In genomic region chr19:610801-611505, GRCh38 we compare ENCODE assay signal across 8 cellular contexts. TPM values are rescaled to one million over a fixed set of nuclear protein-coding genes. Genes with fewer than 3 reads are reported as not detected.
DNase-seq lines count a peak whose midpoint lies in the region; ATAC-seq and TF ChIP-seq lines count a peak whose summit lies in the region.

No MANE protein-coding gene starts in this region.

- no peaks in the 10 kb centered on the region for H4K20me1 ChIP-seq in DOHH2 (ENCODE audit: control insufficient read depth, insufficient read depth, low read depth, low read length)

- H3K4me3 ChIP-seq in DOHH2 (ENCODE audit: low read length) (peak overlapping the region; percentile 20; the same call in 1 of the 2 replicates), gastroesophageal sphincter (peak overlapping the region in 1 of 2 donors; percentile 38), skeletal muscle tissue (ENCODE audit: low read length in 3 of 3) (peak overlapping the region in 1 of 3 donors; percentile 27)

- DNase-seq in NCI-H82 treated with DMSO at 0.1 percent for 48 hours (lab: John Stamatoyannopoulos, UW; ENCODE audit: unreplicated experiment) (peak; percentile 48), NCI-H146 (lab: John Stamatoyannopoulos, UW) (no peak)
- DNase-seq in activated T-helper 1 cell treated with anti-CD3 and anti-CD28 coated beads, Interleukin-12 subunit alpha, Interleukin-12 subunit beta, Interleukin-2, Interleukin-4 antibody, amounts not matched to agents 30 ng/mL and 10 ng/mL and 1 ng/mL, durations not matched to agents 14 hours and 24 hours and 36 hours (ENCODE audit: low spot score): peak; percentile 56

- no peak for TF ChIP-seq POLR2A in gastroesophageal sphincter (IDR thresholded peaks at IDR 0.05)

- H3K9me3 Mint-ChIP-seq in activated T-helper 1 cell treated with anti-CD3 and anti-CD28 coated beads, Interleukin-12 subunit alpha, Interleukin-12 subunit beta, Interleukin-2, Interleukin-4 antibody, amounts not matched to agents 30 ng/mL and 10 ng/mL and 1 ng/mL, durations not matched to agents 14 hours and 24 hours and 36 hours: no peaks in the 10 kb centered on the region

- peak overlapping the region; percentile 30; the same call in 1 of the 2 replicates for H3K4me2 ChIP-seq in DOHH2 (ENCODE audit: low read length)

- 20 to 69% methylated on average over 5 to 8 of the region's 37 CpGs for WGBS in gastroesophageal sphincter (ENCODE audit: low coverage in 1 of 2), 2 donors

- no peaks in the 10 kb centered on the region for H3F3A ChIP-seq in DOHH2 (ENCODE audit: control insufficient read depth, insufficient read depth)

- peaks cover 10% of the 10 kb centered on the region for H3K36me3 Mint-ChIP-seq in activated T-helper 1 cell treated with anti-CD3 and anti-CD28 coated beads, Interleukin-12 subunit alpha, Interleukin-12 subunit beta, Interleukin-2, Interleukin-4 antibody, amounts not matched to agents 30 ng/mL and 10 ng/mL and 1 ng/mL, durations not matched to agents 14 hours and 24 hours and 36 hours (ENCODE audit: low read depth)

- no peaks in the 10 kb centered on the region for H3K9me2 ChIP-seq in DOHH2 (replicated peaks; ENCODE audit: control insufficient read depth, low read length)

- peak overlapping the region; percentile 98 for H3K27ac Mint-ChIP-seq in activated T-helper 1 cell treated with anti-CD3 and anti-CD28 coated beads, Interleukin-12 subunit alpha, Interleukin-12 subunit beta, Interleukin-2, Interleukin-4 antibody, amounts not matched to agents 30 ng/mL and 10 ng/mL and 1 ng/mL, durations not matched to agents 14 hours and 24 hours and 36 hours

- ATAC-seq in gastroesophageal sphincter (peak; percentile 11), GM21526 (IDR thresholded peaks at IDR 0.05; ENCODE audit: low FRiP score, unreplicated experiment) (no peak), GM21576 (IDR thresholded peaks at IDR 0.05; ENCODE audit: unreplicated experiment) (no peak)

- H3K36me3 ChIP-seq in DOHH2 (ENCODE audit: control insufficient read depth, low read length) (peaks cover 9% of the 10 kb centered on the region), gastroesophageal sphincter (no peaks in the 10 kb centered on the region), skeletal muscle tissue (ENCODE audit: control insufficient read depth in 3 of 3, insufficient read depth in 3 of 3, low read length in 3 of 3) (peaks cover 0 to 4% (median 0%) of the 10 kb centered on the region in 3 donors)

- no peak overlapping the region for H3K27ac ChIP-seq in DOHH2 (ENCODE audit: low read depth, low read length)
- peak overlapping the region in 3 of 4 donors; percentile 24 to 59 (median 35) for H3K27ac ChIP-seq in gastroesophageal sphincter
- H3K27ac ChIP-seq in skeletal muscle tissue (ENCODE audit: low read depth, low read length): peak overlapping the region; percentile 1

- no peaks in the 10 kb centered on the region for H3K27me3 Mint-ChIP-seq in activated T-helper 1 cell treated with anti-CD3 and anti-CD28 coated beads, Interleukin-12 subunit alpha, Interleukin-12 subunit beta, Interleukin-2, Interleukin-4 antibody, amounts not matched to agents 30 ng/mL and 10 ng/mL and 1 ng/mL, durations not matched to agents 14 hours and 24 hours and 36 hours (ENCODE audit: insufficient read depth)

- no peaks in the 10 kb centered on the region for H3K27me3 ChIP-seq in DOHH2 (ENCODE audit: control insufficient read depth, low read length)
- H3K27me3 ChIP-seq in gastroesophageal sphincter: peaks cover 18% of the 10 kb centered on the region
- peaks cover 7 to 53% (median 11%) of the 10 kb centered on the region in 3 donors for H3K27me3 ChIP-seq in skeletal muscle tissue (ENCODE audit: control insufficient read depth in 3 of 3, insufficient read depth in 3 of 3, low read length in 3 of 3)

- H3K79me2 ChIP-seq in DOHH2 (ENCODE audit: control insufficient read depth, low read length): no peaks in the 10 kb centered on the region

- H3K4me1 ChIP-seq in DOHH2 (ENCODE audit: control insufficient read depth, low read length) (peaks cover 14% of the 10 kb centered on the region), gastroesophageal sphincter (peaks cover 0 to 23% (median 4%) of the 10 kb centered on the region in 3 donors), skeletal muscle tissue (ENCODE audit: control insufficient read depth in 3 of 3, insufficient read depth in 3 of 3, low read length in 3 of 3) (peaks cover 0 to 7% (median 5%) of the 10 kb centered on the region in 3 donors)

- peaks cover 14% of the 10 kb centered on the region for H3K4me1 Mint-ChIP-seq in activated T-helper 1 cell treated with anti-CD3 and anti-CD28 coated beads, Interleukin-12 subunit alpha, Interleukin-12 subunit beta, Interleukin-2, Interleukin-4 antibody, amounts not matched to agents 30 ng/mL and 10 ng/mL and 1 ng/mL, durations not matched to agents 14 hours and 24 hours and 36 hours (ENCODE audit: low read depth)

- TF ChIP-seq CTCF in DOHH2 (IDR thresholded peaks at IDR 0.05; ENCODE audit: low read depth, low read length, poor library complexity, severe bottlenecking): no peak
- TF ChIP-seq CTCF in gastroesophageal sphincter (IDR thresholded peaks at IDR 0.05): no peak

- H3K9ac ChIP-seq in skeletal muscle tissue (ENCODE audit: low read depth in 1 of 3, low read length in 3 of 3): no peak overlapping the region

- peak overlapping the region; percentile 87 for H3K4me3 Mint-ChIP-seq in activated T-helper 1 cell treated with anti-CD3 and anti-CD28 coated beads, Interleukin-12 subunit alpha, Interleukin-12 subunit beta, Interleukin-2, Interleukin-4 antibody, amounts not matched to agents 30 ng/mL and 10 ng/mL and 1 ng/mL, durations not matched to agents 14 hours and 24 hours and 36 hours

- intact Hi-C loops in activated T-helper 1 cell treated with anti-CD3 and anti-CD28 coated beads, Interleukin-12 subunit alpha, Interleukin-12 subunit beta, Interleukin-2, Interleukin-4 antibody, amounts not matched to agents 30 ng/mL and 10 ng/mL and 1 ng/mL, durations not matched to agents 14 hours and 24 hours and 36 hours (cut with micrococcal nuclease): loop anchor here (1.0 to 2.0 kb wide), 4 partner anchors 22 to 70 kb away; partner anchors contain the start of genes BSG and POLRMT

- H3K9me3 ChIP-seq in DOHH2 (ENCODE audit: control insufficient read depth, insufficient read depth, low read length) (no peaks in the 10 kb centered on the region), gastroesophageal sphincter (no peaks in the 10 kb centered on the region), skeletal muscle tissue (ENCODE audit: control insufficient read depth in 3 of 3, low read length in 3 of 3) (no peaks in the 10 kb centered on the region)

- TF ChIP-seq EP300 in gastroesophageal sphincter (IDR thresholded peaks at IDR 0.05): no peak

RNA-seq across cellular contexts. Expression of gene HCN2, which starts 21.3 kb away (rescaled TPM):
- total RNA-seq in activated T-helper 1 cell treated with anti-CD3 and anti-CD28 coated beads, Interleukin-12 subunit alpha, Interleukin-12 subunit beta, Interleukin-2, Interleukin-4 antibody, amounts not matched to agents 30 ng/mL and 10 ng/mL and 1 ng/mL, durations not matched to agents 14 hours and 24 hours and 36 hours: 1.1 and 1.2 TPM in 2 replicates
- total RNA-seq in gastroesophageal sphincter (under 1 TPM; 0.12 to 0.27 (median 0.21) TPM), skeletal muscle tissue (not detected)

RNA-seq across cellular contexts. Expression of gene POLRMT, which starts 22.4 kb away (rescaled TPM):
- 103 and 104 TPM in 2 replicates for total RNA-seq in activated T-helper 1 cell treated with anti-CD3 and anti-CD28 coated beads, Interleukin-12 subunit alpha, Interleukin-12 subunit beta, Interleukin-2, Interleukin-4 antibody, amounts not matched to agents 30 ng/mL and 10 ng/mL and 1 ng/mL, durations not matched to agents 14 hours and 24 hours and 36 hours
- total RNA-seq in gastroesophageal sphincter: 10 to 100 TPM; 22.1 to 39.5 (median 28.1) TPM
- total RNA-seq in skeletal muscle tissue: 17.7 TPM

RNA-seq across cellular contexts. Expression of gene FGF22, which starts 28.7 kb away (rescaled TPM):
- total RNA-seq in activated T-helper 1 cell treated with anti-CD3 and anti-CD28 coated beads, Interleukin-12 subunit alpha, Interleukin-12 subunit beta, Interleukin-2, Interleukin-4 antibody, amounts not matched to agents 30 ng/mL and 10 ng/mL and 1 ng/mL, durations not matched to agents 14 hours and 24 hours and 36 hours: not detected in 2 replicates
- total RNA-seq in gastroesophageal sphincter (1 to 10 TPM in 3 of 4 donors, under 1 TPM in 1; 0.67 to 4.7 (median 1.2) TPM), skeletal muscle tissue (not detected)

RNA-seq across cellular contexts. Expression of gene BSG, which starts 38.6 kb away (rescaled TPM):
- total RNA-seq in activated T-helper 1 cell treated with anti-CD3 and anti-CD28 coated beads, Interleukin-12 subunit alpha, Interleukin-12 subunit beta, Interleukin-2, Interleukin-4 antibody, amounts not matched to agents 30 ng/mL and 10 ng/mL and 1 ng/mL, durations not matched to agents 14 hours and 24 hours and 36 hours: 307 and 308 TPM in 2 replicates
- 100 to 1,000 TPM; 347 to 450 (median 384) TPM for total RNA-seq in gastroesophageal sphincter
- total RNA-seq in skeletal muscle tissue: 144 TPM

RNA-seq across cellular contexts. Expression of gene RNF126, which starts 52.1 kb away (rescaled TPM):
- total RNA-seq in activated T-helper 1 cell treated with anti-CD3 and anti-CD28 coated beads, Interleukin-12 subunit alpha, Interleukin-12 subunit beta, Interleukin-2, Interleukin-4 antibody, amounts not matched to agents 30 ng/mL and 10 ng/mL and 1 ng/mL, durations not matched to agents 14 hours and 24 hours and 36 hours: 107 and 110 TPM in 2 replicates
- total RNA-seq in gastroesophageal sphincter: 10 to 100 TPM; 47.7 to 57.9 (median 52.0) TPM
- 12.0 TPM for total RNA-seq in skeletal muscle tissue
